12 cellular contexts compared by ENCODE assay signal in the genomic region with DNA sequence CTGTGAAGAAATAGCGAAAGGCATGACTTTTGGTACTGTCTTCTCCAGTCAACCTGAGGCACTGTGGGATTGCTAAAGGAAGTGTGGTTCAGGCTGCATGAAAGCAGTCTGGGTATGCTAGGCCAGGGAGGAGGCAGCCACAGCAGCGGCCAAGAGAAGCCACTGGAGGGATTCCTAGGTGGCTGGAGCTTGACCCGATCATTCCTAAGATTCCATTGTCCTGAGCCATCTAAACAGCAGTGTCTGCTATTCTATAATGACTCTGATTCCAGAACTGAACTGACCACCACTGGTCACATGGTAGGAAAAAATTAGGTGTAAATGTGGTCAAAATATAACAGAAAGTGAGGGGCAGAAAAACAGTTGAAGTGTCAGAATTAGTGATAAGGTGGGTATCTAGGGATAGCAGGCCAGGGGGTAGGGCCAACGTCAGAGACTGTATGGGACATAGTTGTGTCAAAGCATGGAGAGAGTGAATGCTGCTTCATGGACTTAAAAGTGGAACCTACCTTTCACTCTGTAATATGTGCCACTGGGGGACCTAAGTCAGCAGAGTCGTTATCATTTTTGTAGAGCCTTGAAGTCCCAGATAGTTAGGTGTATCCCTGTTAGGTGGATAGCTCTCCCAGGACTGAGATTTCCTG.
A peak's percentile ranks its signal among the peaks of the same experiment; 100 is the strongest.
DNase-seq lines count a peak whose midpoint lies in the region; ATAC-seq and TF ChIP-seq lines count a peak whose summit lies in the region.
"Had no signal": no experiment of that assay in that cellular context is flagged by ENCODE, and none has a peak within 500 bp of the region (broad histone marks: within the 10 kb centered on the region; RNA-seq: fewer than 3 reads in every experiment).

No MANE protein-coding gene starts in this region.

- peak overlapping the region; percentile 87 for H4K91ac ChIP-seq in mesenchymal stem cell (ENCODE audit: low read length)

- H3K9ac ChIP-seq in HUES64 (ENCODE audit: low read depth, low read length) (no peak overlapping the region; the same call in 1 of the 2 replicates), mesenchymal stem cell (ENCODE audit: low read length) (no peak overlapping the region)

- H3K36me3 ChIP-seq in HUES64 (ENCODE audit: insufficient read depth, low read length) (no peaks in the 10 kb centered on the region), brain microvascular endothelial cell (replicated peaks) (no peaks in the 10 kb centered on the region), mesenchymal stem cell (ENCODE audit: control insufficient read depth in 1 of 2, insufficient read depth in 2 of 2, low read depth in 1 of 2, low read length in 2 of 2) (no peaks in the 10 kb centered on the region)
- H3K36me3 ChIP-seq: transverse colon had no signal

- DNase-seq in AG08395 (ENCODE audit: low spot score) (peak; percentile 71), brain microvascular endothelial cell (peak; percentile 68), mesenchymal stem cell (peak; percentile 93), GM20000 (ENCODE audit: low spot score) (no peak), DMS53 (lab: John Stamatoyannopoulos, UW) (no peak)
- DNase-seq: NCI-H1417 treated with DMSO at 0.1 percent for 48 hours, occipital lobe, transverse colon had no signal

- TF ChIP-seq CTCF in brain microvascular endothelial cell (IDR thresholded peaks at IDR 0.05; ENCODE audit: low read depth, low read length, missing control alignments): no peak
- TF ChIP-seq CTCF in GM20000 (IDR thresholded peaks at IDR 0.05; ENCODE audit: extremely low read depth, missing control alignments): no peak

- in situ Hi-C loops in brain microvascular endothelial cell (cut with HindIII; ENCODE audit: low pct_ligation_motif_present, low sequenced_read_pairs): no loop called here

- peaks cover 14% of the 10 kb centered on the region; the same call in 1 of the 2 replicates for H3K4me1 ChIP-seq in HUES64 (ENCODE audit: insufficient read depth, low read length)
- peaks cover 3% of the 10 kb centered on the region for H3K4me1 ChIP-seq in mesenchymal stem cell (ENCODE audit: control insufficient read depth, insufficient read depth, low read depth, low read length)
- H3K4me1 ChIP-seq: transverse colon had no signal

- WGBS in HUES64: 85% methylated on average over 5 of the region's 5 CpGs
- WGBS in mesenchymal stem cell: 28% methylated on average over 5 of the region's 5 CpGs

- H3K27me3 ChIP-seq in HUES64 (ENCODE audit: insufficient read depth, low read length) (no peaks in the 10 kb centered on the region), brain microvascular endothelial cell (replicated peaks) (no peaks in the 10 kb centered on the region), mesenchymal stem cell (ENCODE audit: control insufficient read depth in 1 of 2, insufficient read depth in 1 of 2, low read length in 2 of 2) (no peaks in the 10 kb centered on the region)
- H3K27me3 ChIP-seq: transverse colon had no signal

- H2BK120ac ChIP-seq in mesenchymal stem cell (ENCODE audit: low read depth, low read length): no peak overlapping the region

- peak overlapping the region; percentile 81 for H2BK5ac ChIP-seq in mesenchymal stem cell (ENCODE audit: low read depth, low read length, poor library complexity, severe bottlenecking)

- no peaks in the 10 kb centered on the region for H3K79me1 ChIP-seq in mesenchymal stem cell (replicated peaks; ENCODE audit: low read length, poor library complexity, severe bottlenecking)

- no peak overlapping the region for H3K4me3 ChIP-seq in HUES64 (ENCODE audit: low read length)
- no peak overlapping the region for H3K4me3 ChIP-seq in brain microvascular endothelial cell (ENCODE audit: low read depth, low read length)
- no peak overlapping the region for H3K4me3 ChIP-seq in mesenchymal stem cell (ENCODE audit: insufficient read depth in 1 of 2, low read depth in 1 of 2, low read length in 2 of 2)
- H3K4me3 ChIP-seq: PC-9, transverse colon had no signal

- no peak overlapping the region for H2AK5ac ChIP-seq in mesenchymal stem cell (ENCODE audit: low read length, severe bottlenecking)

- ATAC-seq in HG03095 (IDR thresholded peaks at IDR 0.05; ENCODE audit: unreplicated experiment) (no peak), HG02678 (IDR thresholded peaks at IDR 0.05; ENCODE audit: unreplicated experiment) (no peak)

- H3K27ac ChIP-seq in HUES64 (ENCODE audit: low read depth, low read length) (0 out of 2 replicates have a peak overlapping the region, but pooled peaks have one; percentile 47), brain microvascular endothelial cell (peak overlapping the region; percentile 41), mesenchymal stem cell (ENCODE audit: low read length, poor library complexity, severe bottlenecking) (peak overlapping the region; percentile 98)
- H3K27ac ChIP-seq: PC-9, transverse colon had no signal

- no peak overlapping the region for H3K23ac ChIP-seq in mesenchymal stem cell (ENCODE audit: low read length in 2 of 2)

- H3K18ac ChIP-seq in mesenchymal stem cell (ENCODE audit: low read depth in 1 of 2, low read length in 2 of 2): peak overlapping the region; percentile 63 to 92

- H2BK12ac ChIP-seq in mesenchymal stem cell (ENCODE audit: low read length in 2 of 2): peak overlapping the region; percentile 80 to 94

- no peak overlapping the region for H2BK15ac ChIP-seq in mesenchymal stem cell (ENCODE audit: low read depth, poor library complexity, severe bottlenecking)

- H2AFZ ChIP-seq in mesenchymal stem cell (ENCODE audit: low read depth, low read length): no peak overlapping the region
- H2AFZ ChIP-seq: PC-9 had no signal

- H3K9me3 ChIP-seq in HUES64 (ENCODE audit: insufficient read depth, low read depth, low read length) (no peaks in the 10 kb centered on the region), mesenchymal stem cell (ENCODE audit: control insufficient read depth, low read length) (no peaks in the 10 kb centered on the region)
- H3K9me3 ChIP-seq: transverse colon had no signal

- no peak overlapping the region for H3K14ac ChIP-seq in mesenchymal stem cell (ENCODE audit: low read length in 2 of 2)

- H4K8ac ChIP-seq in mesenchymal stem cell (ENCODE audit: low read length): peak overlapping the region; percentile 4

- no peak overlapping the region for H3K4me2 ChIP-seq in mesenchymal stem cell (ENCODE audit: low read length, poor library complexity, severe bottlenecking)
- H3K4me2 ChIP-seq: PC-9 had no signal

- H3K4ac ChIP-seq in mesenchymal stem cell (ENCODE audit: low read depth in 1 of 2, low read length in 2 of 2): peak overlapping the region in 1 of 2 experiments; percentile 70

Comparison
In these comparisons a context has a peak if more than half of its experiments do, and no peak if none do; other contexts are left out.
1. DNase-seq: peak in AG08395 (single experiment), brain microvascular endothelial cell (single experiment) and mesenchymal stem cell (single experiment); none in GM20000 (single experiment) and DMS53 (single experiment).
2. H3K27ac ChIP-seq: peak in every context shown above with its lines; median percentile 98 in mesenchymal stem cell; 47 in HUES64; 41 in brain microvascular endothelial cell.